In genomic region chr18:36850527-36851201, GRCh38 we compare ENCODE assay signal across 2 cellular contexts.
TF ChIP-seq lines count a peak whose summit lies in the region.

No MANE protein-coding gene starts in this region.

TF ChIP-seq in IMR-90, 13 proteins besides CTCF, POLR2A, EP300 and RAD21:
- peak; percentile 38 for TF ChIP-seq RCOR1 (IDR thresholded peaks at IDR 0.05; ENCODE audit: insufficient replicate concordance, low read length)
- peak; percentile 83 for TF ChIP-seq FOS (IDR thresholded peaks at IDR 0.05; ENCODE audit: low read depth, low read length)
- peak; percentile 64 for TF ChIP-seq CEBPB (IDR thresholded peaks at IDR 0.05; ENCODE audit: low read depth, low read length)
- no peak for TF ChIP-seq SMC3 (IDR thresholded peaks at IDR 0.05; ENCODE audit: low read depth, low read length)
- TF ChIP-seq USF2 (IDR thresholded peaks at IDR 0.05; ENCODE audit: low read depth, low read length) = no peak
- TF ChIP-seq ELK1 (IDR thresholded peaks at IDR 0.05; ENCODE audit: borderline replicate concordance, low read depth, low read length) = no peak
- no peak for TF ChIP-seq NFE2L2 (IDR thresholded peaks at IDR 0.05; ENCODE audit: low read depth, low read length)
- TF ChIP-seq BHLHE40 (IDR thresholded peaks at IDR 0.05; ENCODE audit: low read depth, low read length) = peak; percentile 45; the same call in 1 of the 2 replicates

TF ChIP-seq in GM12878, 131 proteins besides CTCF, POLR2A, EP300 and RAD21:
- TF ChIP-seq TCF3 (IDR thresholded peaks at IDR 0.05; ENCODE audit: borderline replicate concordance, insufficient read depth, low read depth, low read length) (no peak), KDM1A (IDR thresholded peaks at IDR 0.05; ENCODE audit: borderline replicate concordance) (no peak), SMAD1 (IDR thresholded peaks at IDR 0.05; ENCODE audit: low read depth, partially characterized antibody) (no peak), RCOR1 (conservative IDR thresholded peaks at IDR 0.05; ENCODE audit: low read depth, low read length) (no peak), MTA2 (IDR thresholded peaks at IDR 0.05; ENCODE audit: low read depth) (no peak), MLLT1 (IDR thresholded peaks at IDR 0.05) (no peak), GATAD2B (conservative IDR thresholded peaks at IDR 0.05; ENCODE audit: low read depth) (no peak), RBBP5 (conservative IDR thresholded peaks at IDR 0.05) (no peak), USF2 (IDR thresholded peaks at IDR 0.05; ENCODE audit: borderline replicate concordance, low read depth, low read length) (no peak), MTA3 (IDR thresholded peaks at IDR 0.05; ENCODE audit: borderline replicate concordance, low read length) (no peak), NFXL1 (IDR thresholded peaks at IDR 0.05; ENCODE audit: borderline replicate concordance) (no peak), ATF2 (IDR thresholded peaks at IDR 0.05; ENCODE audit: low read length) (no peak), MEF2B (IDR thresholded peaks at IDR 0.05; ENCODE audit: partially characterized antibody, poor library complexity, severe bottlenecking) (no peak), FOXM1 (IDR thresholded peaks at IDR 0.05; ENCODE audit: low read depth, low read length) (no peak), CEBPB (IDR thresholded peaks at IDR 0.05; ENCODE audit: borderline replicate concordance in 1 of 2, low read depth in 2 of 2, low read length in 2 of 2) (no peak), ASH2L (IDR thresholded peaks at IDR 0.05; ENCODE audit: borderline replicate concordance, low read depth) (no peak)
